Comparison of ENCODE assay signal across 38 cellular contexts in genomic region chrX:43664708-43665107, GRCh38.
"Had no signal": no experiment of that assay in that cellular context is flagged by ENCODE, and none has a peak within 500 bp of the region (broad histone marks: within the 10 kb centered on the region; RNA-seq: fewer than 3 reads in every experiment).

No MANE protein-coding gene starts in this region.

- H3K4me3 Mint-ChIP-seq: activated B cell treated with CpG ODN at 0.5 μM for 24 hours; activated CD4-positive, alpha-beta memory T cell treated with anti-CD3 and anti-CD28 coated beads for 36 hours; activated naive CD4-positive, alpha-beta T cell treated with anti-CD3 and anti-CD28 coated beads, Interleukin-2, amount 10 ng/mL, durations not matched to agents 7 days and 5 days; activated naive CD8-positive, alpha-beta T cell; activated naive CD8-positive, alpha-beta T cell treated with anti-CD3 and anti-CD28 coated beads, Interleukin-2, amount 50 U/mL, for 24 hours; activated T-cell treated with anti-CD3 and anti-CD28 coated beads, Interleukin-2, amount 50 U/mL, for 4 hours; activated T-helper 1 cell treated with anti-CD3 and anti-CD28 coated beads, Interleukin-12 subunit alpha, Interleukin-12 subunit beta, Interleukin-2, Interleukin-4 antibody, amounts not matched to agents 30 ng/mL and 10 ng/mL and 1 ng/mL, durations not matched to agents 14 hours and 24 hours and 36 hours; brain; T-cell had no signal

- H3K27ac Mint-ChIP-seq: activated B cell treated with CpG ODN at 0.5 μM for 24 hours; activated CD4-positive, alpha-beta memory T cell treated with anti-CD3 and anti-CD28 coated beads for 36 hours; activated naive CD4-positive, alpha-beta T cell treated with anti-CD3 and anti-CD28 coated beads, Interleukin-2, amount 10 ng/mL, durations not matched to agents 7 days and 5 days; activated naive CD8-positive, alpha-beta T cell; activated naive CD8-positive, alpha-beta T cell treated with anti-CD3 and anti-CD28 coated beads, Interleukin-2, amount 50 U/mL, for 24 hours; activated T-helper 1 cell treated with anti-CD3 and anti-CD28 coated beads, Interleukin-12 subunit alpha, Interleukin-12 subunit beta, Interleukin-2, Interleukin-4 antibody, amounts not matched to agents 30 ng/mL and 10 ng/mL and 1 ng/mL, durations not matched to agents 14 hours and 24 hours and 36 hours; brain; T-cell had no signal

- H3K4me1 Mint-ChIP-seq: activated B cell treated with CpG ODN at 0.5 μM for 24 hours; activated naive CD4-positive, alpha-beta T cell treated with anti-CD3 and anti-CD28 coated beads, Interleukin-2, amount 10 ng/mL, durations not matched to agents 7 days and 5 days; T-cell had no signal

- H3K36me3 ChIP-seq: Peyer's patch had no signal

- ATAC-seq: activated naive CD8-positive, alpha-beta T cell treated with anti-CD3 and anti-CD28 coated beads, Interleukin-2, amount 50 U/mL, for 24 hours; activated T-cell treated with anti-CD3 and anti-CD28 coated beads, Interleukin-2, amount 50 U/mL, for 4 hours; PC-3; Right ventricle myocardium inferior; SK-N-SH treated with all-trans-retinoic acid at 6 μM for 48 hours; T-cell had no signal

- H3K4me3 ChIP-seq: Peyer's patch had no signal

- H3K27me3 ChIP-seq: Peyer's patch had no signal

- H3K27me3 Mint-ChIP-seq: activated B cell treated with CpG ODN at 0.5 μM for 24 hours; activated CD4-positive, alpha-beta memory T cell treated with anti-CD3 and anti-CD28 coated beads for 36 hours; activated naive CD8-positive, alpha-beta T cell; brain had no signal

- H3K36me3 Mint-ChIP-seq: activated CD4-positive, alpha-beta memory T cell treated with anti-CD3 and anti-CD28 coated beads for 36 hours; activated naive CD4-positive, alpha-beta T cell treated with anti-CD3 and anti-CD28 coated beads, Interleukin-2, amount 10 ng/mL, durations not matched to agents 7 days and 5 days; activated naive CD8-positive, alpha-beta T cell; brain; T-cell had no signal

- H3K9me3 ChIP-seq: Peyer's patch had no signal

- H3K27ac ChIP-seq: RWPE1, VCaP had no signal

- FAIRE-seq: bronchial epithelial cell had no signal

- DNase-seq: activated B cell treated with CpG ODN at 0.5 μM for 24 hours; activated CD4-positive, alpha-beta memory T cell treated with anti-CD3 and anti-CD28 coated beads for 36 hours; activated CD4-positive, alpha-beta T cell treated with anti-CD3 and anti-CD28 coated beads for 4 hours; activated CD4-positive, alpha-beta T cell treated with anti-CD3 and anti-CD28 coated beads, Interleukin-2, amount 50 U/mL, for 1 hour; activated CD4-positive, CD25-positive, alpha-beta regulatory T cell treated with anti-CD3 and anti-CD28 coated beads, Interleukin-2, amount 50 U/mL, for 72 hours; activated CD8-positive, alpha-beta memory T cell treated with anti-CD3 and anti-CD28 coated beads, Interleukin-2, amount 50 U/mL, for 4 hours; activated effector memory CD4-positive, alpha-beta T cell treated with Interleukin-2 at 50 U/mL for 16 hours; activated naive CD4-positive, alpha-beta T cell treated with anti-CD3 and anti-CD28 coated beads, Interleukin-2, amount 10 ng/mL, durations not matched to agents 7 days and 5 days; activated naive CD8-positive, alpha-beta T cell treated with anti-CD3 and anti-CD28 coated beads, Interleukin-2, amount 50 U/mL, for 24 hours; activated T-cell treated with anti-CD3 and anti-CD28 coated beads for 4 hours; activated T-cell treated with anti-CD3 and anti-CD28 coated beads, Interleukin-2, amount 50 U/mL, for 4 hours; anterior cingulate cortex; caudate nucleus; Karpas-422; KBM-7; NCI-H1105 treated with DMSO at 0.1 percent for 48 hours; NCI-H1436; NCI-H1694; NCI-H1930; NCI-H2081 treated with DMSO at 0.1 percent for 48 hours; NCI-H510A; NCI-H526; NCI-H748 treated with DMSO at 0.1 percent for 48 hours; NK-92 treated with Interleukin-12 subunit alpha and Interleukin-12 subunit beta, amount 100 ng/mL, for 24 hours; PC-3; Peyer's patch; SIG-M5; T-cell; T-helper 2 cell; T-helper 9 cell had no signal
